In the genomic region with DNA sequence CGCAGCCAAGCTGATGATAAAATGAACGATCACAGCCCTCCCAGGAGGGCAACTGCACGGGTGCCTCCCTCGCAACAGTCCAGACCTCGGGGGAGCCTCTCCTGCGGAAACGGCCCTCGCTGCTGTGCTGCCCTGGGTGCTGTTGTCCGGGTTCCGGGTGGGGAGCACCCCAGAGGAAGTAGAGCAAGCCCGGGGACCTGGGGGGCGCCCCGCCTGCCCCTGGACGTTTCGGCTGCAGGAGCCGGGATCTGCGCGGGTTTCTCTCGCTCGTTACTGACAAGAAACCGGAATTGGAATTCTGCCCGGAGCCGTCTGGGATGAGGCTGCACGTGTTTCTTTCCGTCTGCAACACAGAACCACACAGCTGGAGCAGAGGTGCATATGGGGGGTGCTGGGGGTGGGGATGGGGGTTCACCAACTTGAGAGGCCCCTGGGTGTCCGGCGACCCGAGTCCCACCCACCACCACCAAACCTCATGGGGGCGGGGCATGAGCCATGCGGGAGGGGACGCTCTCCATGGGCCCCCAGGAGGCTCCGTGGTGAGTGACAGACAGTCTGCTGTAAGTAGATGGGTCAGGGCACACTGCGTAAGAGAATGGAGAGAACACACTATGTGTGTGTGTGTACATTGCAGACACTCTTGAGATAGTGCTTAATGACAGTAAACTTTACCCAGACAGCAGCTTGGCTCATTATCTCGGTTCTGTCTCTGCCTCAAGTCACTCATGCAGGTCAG, we compare ENCODE assay signal across 19 cellular contexts.
DNase-seq lines count a peak whose midpoint lies in the region; ATAC-seq and TF ChIP-seq lines count a peak whose summit lies in the region.
"Had no signal": no experiment of that assay in that cellular context is flagged by ENCODE, and none has a peak within 500 bp of the region (broad histone marks: within the 10 kb centered on the region; RNA-seq: fewer than 3 reads in every experiment).

No MANE protein-coding gene starts in this region.

- H3K36me3 ChIP-seq in testis (ENCODE audit: low read depth, missing control alignments), result no peaks in the 10 kb centered on the region
- no peaks in the 10 kb centered on the region for H3K36me3 ChIP-seq in BE2C
- H3K36me3 ChIP-seq: BLaER1 had no signal

- H3K27ac Mint-ChIP-seq in chondrocyte (ENCODE audit: unreplicated experiment), result no peak overlapping the region
- H3K27ac Mint-ChIP-seq: CD4-positive, alpha-beta memory T cell had no signal

- H3K4me3 ChIP-seq in testis, result peak overlapping the region in 1 of 2 donors; percentile 29
- H3K4me3 ChIP-seq in BE2C (ENCODE audit: low read depth, low read length), result no peak overlapping the region
- H3K4me3 ChIP-seq: BLaER1 had no signal

- no peaks in the 10 kb centered on the region for H3K27me3 ChIP-seq in testis
- H3K27me3 ChIP-seq in BE2C, result no peaks in the 10 kb centered on the region
- H3K27me3 ChIP-seq: BLaER1 had no signal

- peaks cover 2% of the 10 kb centered on the region for H3K27me3 Mint-ChIP-seq in chondrocyte (ENCODE audit: low read depth)

- H3K4me1 Mint-ChIP-seq in chondrocyte (ENCODE audit: low read depth), result no peaks in the 10 kb centered on the region
- H3K4me1 Mint-ChIP-seq: CD4-positive, alpha-beta memory T cell; IgD-negative memory B cell had no signal

- H3K36me3 Mint-ChIP-seq in chondrocyte (ENCODE audit: low read depth), result no peaks in the 10 kb centered on the region
- H3K36me3 Mint-ChIP-seq: CD4-positive, alpha-beta memory T cell; IgD-negative memory B cell had no signal

- no peak for ATAC-seq in GM21381 (IDR thresholded peaks at IDR 0.05; ENCODE audit: unreplicated experiment)
- ATAC-seq: HCT116 had no signal

- TF ChIP-seq CTCF in chondrocyte (IDR thresholded peaks at IDR 0.05) (no peak), testis (IDR thresholded peaks at IDR 0.05) (no peak), BE2C (IDR thresholded peaks at IDR 0.05; ENCODE audit: low read depth, low read length) (no peak)

- no peak overlapping the region for H3K27ac ChIP-seq in testis
- H3K27ac ChIP-seq: BLaER1 had no signal

- H3K4me1 ChIP-seq in testis (no peaks in the 10 kb centered on the region), BE2C (no peaks in the 10 kb centered on the region)
- H3K4me1 ChIP-seq: BLaER1 had no signal

- intact Hi-C loops in testis (cut with DNase I; ENCODE audit: low total_unique reads), result no loop called here

- H3K9me3 Mint-ChIP-seq in chondrocyte (ENCODE audit: low read depth), result peaks cover 4% of the 10 kb centered on the region
- H3K9me3 Mint-ChIP-seq: CD4-positive, alpha-beta memory T cell; IgD-negative memory B cell had no signal

- H3K4me3 Mint-ChIP-seq in chondrocyte (ENCODE audit: unreplicated experiment), result no peak overlapping the region
- H3K4me3 Mint-ChIP-seq: CD4-positive, alpha-beta memory T cell had no signal

- 40 to 47% methylated on average over 6 to 34 of the region's 34 CpGs for WGBS in testis, 2 donors

- DNase-seq in NCI-H2029 (lab: John Stamatoyannopoulos, UW), result peak; percentile 15
- no peak for DNase-seq in NCI-H2029 treated with DMSO at 0.1 percent for 48 hours (lab: John Stamatoyannopoulos, UW)
- DNase-seq in HCEC 1CT, result peak; percentile 3
- peak; percentile 74 for DNase-seq in chondrocyte (ENCODE audit: low spot score)
- DNase-seq in testis, result peak; percentile 19
- DNase-seq in BE2C, result no peak
- DNase-seq: CD4-positive, alpha-beta memory T cell; MM.1S; NCI-H187; NCI-H446 treated with DMSO at 0.1 percent for 48 hours; NCI-H69; OCI-M1; RPMI8226; SHP77 treated with DMSO at 0.1 percent for 48 hours; T-helper 1 cell had no signal

- TF ChIP-seq POLR2A in testis (IDR thresholded peaks at IDR 0.05), result no peak

- H3K9me3 ChIP-seq in testis (no peaks in the 10 kb centered on the region), BE2C (no peaks in the 10 kb centered on the region)
- H3K9me3 ChIP-seq: BLaER1 had no signal

Comparison
In these comparisons a context has a peak if more than half of its experiments do, and no peak if none do; other contexts are left out.
1. DNase-seq: peak in NCI-H2029 (single experiment), HCEC 1CT (single experiment), chondrocyte (single experiment) and testis (single experiment); none in NCI-H2029 treated with DMSO at 0.1 percent for 48 hours (single experiment) and BE2C (single experiment).